ENCODE assay signal across 9 cellular contexts in genomic region chr11:2137202-2138071, GRCh38. TPM values are rescaled to one million over a fixed set of nuclear protein-coding genes. Genes with fewer than 3 reads are reported as not detected.
DNase-seq lines count a peak whose midpoint lies in the region; ATAC-seq, FAIRE-seq and TF ChIP-seq lines count a peak whose summit lies in the region.
"Had no signal": no experiment of that assay in that cellular context is flagged by ENCODE, and none has a peak within 500 bp of the region (broad histone marks: within the 10 kb centered on the region; RNA-seq: fewer than 3 reads in every experiment).

No MANE protein-coding gene starts in this region.

- no peaks in the 10 kb centered on the region for H3K9me3 ChIP-seq in PC-9 (ENCODE audit: insufficient read depth, low read depth)
- H3K9me3 ChIP-seq in pancreas = no peaks in the 10 kb centered on the region
- no peaks in the 10 kb centered on the region for H3K9me3 ChIP-seq in A673 (ENCODE audit: low read depth, low read length, poor library complexity, severe bottlenecking)

- H3K4me1 ChIP-seq in PC-9 (replicated peaks; ENCODE audit: insufficient read depth) (peaks cover 7% of the 10 kb centered on the region), pancreas (peaks cover 0 to 4% (median 0%) of the 10 kb centered on the region in 3 donors), A673 (ENCODE audit: insufficient read depth, low read length, poor library complexity, severe bottlenecking) (no peaks in the 10 kb centered on the region)

- no peaks in the 10 kb centered on the region for H3K79me2 ChIP-seq in PC-9 (ENCODE audit: low read depth)

- no peak overlapping the region for H3K4me3 ChIP-seq in PC-9
- no peak overlapping the region for H3K4me3 ChIP-seq in fibroblast of pulmonary artery (replicated peaks; ENCODE audit: low read depth, low read length)
- peak overlapping the region in 2 of 4 donors; percentile 13 to 30 for H3K4me3 ChIP-seq in pancreas
- no peak overlapping the region for H3K4me3 ChIP-seq in A673 (ENCODE audit: low read depth, low read length, poor library complexity, severe bottlenecking)

- H2AFZ ChIP-seq in PC-9 = no peak overlapping the region

- DNase-seq in Daoy (ENCODE audit: low read depth) (peak; percentile 83), PC-9 (peak in 1 of 2 experiments; percentile 12), fibroblast of pulmonary artery (ENCODE audit: low read depth) (peak; percentile 46), pancreas (peak in 3 of 6 donors; percentile 51 to 83 (median 65)), A673 (ENCODE audit: low spot score) (no peak), T-helper 2 cell (no peak), C1 segment of cervical spinal cord (lab: John Stamatoyannopoulos, UW) (no peak), NCI-H2171 (lab: John Stamatoyannopoulos, UW) (no peak)

- intact Hi-C loops in PC-9 (cut with micrococcal nuclease; ENCODE audit: unreplicated experiment) (no loop called here), pancreas (cut with DNase I) (no loop called here), A673 (cut with micrococcal nuclease; ENCODE audit: unreplicated experiment) (no loop called here)

- ATAC-seq in pancreas = peak; percentile 48 to 84 (median 69)

- whole genome bisulfite sequencing in pancreas, 2 donors = 2 to 4% methylated on average over 40 to 51 of the region's 51 CpGs

- BruUV-seq in PC-9 (replicated peaks; lab: Mats Ljungman, UMichigan) = no TSS peak
- no TSS peak for BruUV-seq in A673 (replicated peaks; lab: Mats Ljungman, UMichigan)

- no peak for TF ChIP-seq CTCF in PC-9 (conservative IDR thresholded peaks at IDR 0.05)
- no peak for TF ChIP-seq CTCF in fibroblast of pulmonary artery (IDR thresholded peaks at IDR 0.05; ENCODE audit: low read length, missing control alignments)
- TF ChIP-seq CTCF in pancreas (IDR thresholded peaks at IDR 0.05) = no peak
- no peak for TF ChIP-seq CTCF in A673 (conservative IDR thresholded peaks at IDR 0.05; ENCODE audit: low read depth, low read length)

- no peaks in the 10 kb centered on the region for H3K9me2 ChIP-seq in PC-9 (ENCODE audit: insufficient read depth)

- CTCF ChIA-PET in PC-9 (lab: Charles Lee) (no interaction called here), A673 (lab: Charles Lee) (no interaction called here)

- H3K27me3 ChIP-seq in PC-9 (ENCODE audit: insufficient read depth, low read depth) (peaks cover 14% of the 10 kb centered on the region), pancreas (peaks cover 0 to 24% (median 8%) of the 10 kb centered on the region in 4 donors), A673 (replicated peaks; ENCODE audit: insufficient read depth, low read depth, low read length, poor library complexity) (peaks cover 58% of the 10 kb centered on the region)

- FAIRE-seq in pancreas (lab: Jason Lieb, UNC) = no peak
- FAIRE-seq: islet of Langerhans had no signal

- H3K36me3 ChIP-seq in PC-9 (ENCODE audit: low read depth) = no peaks in the 10 kb centered on the region
- no peaks in the 10 kb centered on the region for H3K36me3 ChIP-seq in pancreas
- H3K36me3 ChIP-seq in A673 (ENCODE audit: insufficient read depth, low read length, poor library complexity, severe bottlenecking) = no peaks in the 10 kb centered on the region

- POLR2A ChIA-PET in PC-9 (lab: Charles Lee; ENCODE audit: unreplicated experiment) (no interaction called here), A673 (lab: Charles Lee; ENCODE audit: low non-redundant PET) (no interaction called here)

- H4K20me1 ChIP-seq in PC-9 (ENCODE audit: insufficient read depth) = no peaks in the 10 kb centered on the region

- H3K27ac ChIP-seq in PC-9 (no peak overlapping the region), pancreas (no peak overlapping the region), A673 (ENCODE audit: low read depth, low read length, poor library complexity, severe bottlenecking) (no peak overlapping the region)

- H3K4me2 ChIP-seq in PC-9 = peak overlapping the region; percentile 59

- peaks cover 12% of the 10 kb centered on the region for H3F3A ChIP-seq in PC-9 (ENCODE audit: insufficient read depth, low read depth)

RNA-seq across cellular contexts. Expression of gene IGF2, which starts 1.8 kb away (rescaled TPM):
- 0.29 and 0.45 TPM in 2 replicates for total RNA-seq in Daoy (2014; rRNA removed; shearing (Covaris generic))
- total RNA-seq in PC-9 (2021) (0.15 and 0.24 TPM in 2 replicates), pancreas (10 to 100 TPM in 3 of 6 donors, 1 to 10 TPM in 3; 6.0 to 99.9 (median 12.3) TPM), A673 (2021) (0.17 and 0.20 TPM in 2 replicates)
- polyA plus RNA-seq in pancreas = 10 to 100 TPM; 25.1 to 26.9 TPM

RNA-seq across cellular contexts. Expression of gene INS, which starts 23.6 kb away (rescaled TPM):
- total RNA-seq in Daoy (2014; rRNA removed; shearing (Covaris generic)) = not detected in 2 replicates
- total RNA-seq in PC-9 (2021) = not detected in 2 replicates
- total RNA-seq in pancreas = over 10,000 TPM in 1 of 6 donors, 1,000 to 10,000 TPM in 5; 1,425 to 13,046 (median 4,747) TPM
- polyA plus RNA-seq in pancreas = over 10,000 TPM; 71,280 to 145,342 TPM
- not detected in 2 replicates for total RNA-seq in A673 (2021)

RNA-seq across cellular contexts. Expression of gene TH, which starts 34.2 kb away (rescaled TPM):
- not detected in 2 replicates for total RNA-seq in Daoy (2014; rRNA removed; shearing (Covaris generic))
- total RNA-seq in PC-9 (2021) = 2.2 and 2.5 TPM in 2 replicates
- total RNA-seq in pancreas = under 1 TPM in 4 of 6 donors, not detected in 2; 0.19 to 0.55 (median 0.22) TPM
- polyA plus RNA-seq in pancreas = 1 to 10 TPM in 1 of 2 donors, under 1 TPM in 1; 0.49 to 2.5 TPM
- not detected in 2 replicates for total RNA-seq in A673 (2021)

Comparison
In these comparisons a context has a peak if more than half of its experiments do, and no peak if none do; other contexts are left out.
1. DNase-seq: peak in Daoy (single experiment) and fibroblast of pulmonary artery (single experiment); none in A673 (single experiment), T-helper 2 cell (0 of 5), C1 segment of cervical spinal cord (0 of 14) and NCI-H2171 (single experiment).
2. RNA of gene INS, which starts 23.6 kb away (total RNA-seq): 1,425 to 13,046 TPM in pancreas; not detected in Daoy, not detected in PC-9 and not detected in A673; every median in the first group is over 1,000 times any median in the second.